1 cellular context compared by ENCODE assay signal in the genomic region with DNA sequence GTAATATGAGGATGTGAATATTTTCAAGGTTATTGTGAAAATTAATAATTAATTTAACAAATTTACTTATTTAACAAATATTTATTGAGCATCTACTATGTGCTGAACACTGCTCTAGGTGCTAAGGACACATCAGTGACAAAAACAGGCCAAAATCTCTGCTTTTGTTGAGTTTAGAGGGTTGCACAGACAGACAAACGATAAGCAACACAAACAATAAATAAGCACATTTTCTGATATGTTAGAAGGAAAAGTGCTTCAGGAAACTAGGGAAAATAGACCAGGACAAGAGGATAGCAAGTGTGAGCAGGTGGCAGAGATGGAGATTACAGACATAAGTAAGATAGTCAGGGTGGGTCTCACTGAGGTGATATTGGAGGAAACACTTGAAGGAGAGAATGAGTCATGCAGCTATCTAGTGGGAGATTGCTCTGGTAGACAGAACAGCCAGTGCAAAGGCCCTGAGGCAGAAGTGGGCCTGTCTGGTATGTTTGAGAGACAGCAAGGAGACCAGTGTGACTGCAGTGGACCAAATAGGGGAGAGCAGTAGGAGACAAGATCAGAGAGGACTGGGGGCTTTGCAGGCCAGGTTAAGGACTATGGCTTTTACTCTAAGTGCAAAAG.
TF ChIP-seq lines count a peak whose summit lies in the region.

No MANE protein-coding gene starts in this region.

TF ChIP-seq in GM12878, 131 proteins besides CTCF, POLR2A, EP300 and RAD21:
- TF ChIP-seq SPI1 (IDR thresholded peaks at IDR 0.05; ENCODE audit: borderline replicate concordance, insufficient read depth, low read depth, low read length): peak; percentile 32; the same call in 1 of the 2 replicates
- no peak for TF ChIP-seq BHLHE40 (IDR thresholded peaks at IDR 0.05; ENCODE audit: borderline replicate concordance in 1 of 2, low read depth in 2 of 2, low read length in 1 of 2)
